11 cellular contexts compared by ENCODE assay signal in genomic region chr9:121860744-121861143, GRCh38.
DNase-seq lines count a peak whose midpoint lies in the region; ATAC-seq and TF ChIP-seq lines count a peak whose summit lies in the region.
"Had no signal": no experiment of that assay in that cellular context is flagged by ENCODE, and none has a peak within 500 bp of the region (broad histone marks: within the 10 kb centered on the region; RNA-seq: fewer than 3 reads in every experiment).

No MANE protein-coding gene starts in this region.

- peaks cover 3% of the 10 kb centered on the region for H3K36me3 Mint-ChIP-seq in T-cell

- POLR2A ChIA-PET in T-cell (lab: Charles Lee): no interaction called here

- TF ChIP-seq EP300 in Ishikawa (IDR thresholded peaks at IDR 0.05; ENCODE audit: borderline replicate concordance): no peak

- no peak overlapping the region for H3K27ac Mint-ChIP-seq in T-cell
- H3K27ac Mint-ChIP-seq: activated B cell treated with CpG ODN at 0.5 μM for 24 hours; activated T-helper 2 cell treated with anti-CD3 and anti-CD28 coated beads, Interferon-gamma antibody, Interleukin-2, Interleukin-4, amounts not matched to agents 10 μg/mL and 5 μg/mL and 100 μg/mL, durations not matched to agents 14 hours and 24 hours and 36 hours had no signal

- H3K4me3 Mint-ChIP-seq in T-cell: no peak overlapping the region
- H3K4me3 Mint-ChIP-seq: activated B cell treated with CpG ODN at 0.5 μM for 24 hours had no signal

- peak overlapping the region in 1 of 2 donors; percentile 42 for H3K27ac ChIP-seq in coronary artery
- no peak overlapping the region for H3K27ac ChIP-seq in aorta (ENCODE audit: low read depth in 1 of 2, low read length in 2 of 2)

- no peak for TF ChIP-seq RAD21 in Ishikawa (IDR thresholded peaks at IDR 0.05; ENCODE audit: low read depth)

- no peaks in the 10 kb centered on the region for H3K4me1 ChIP-seq in aorta (ENCODE audit: control insufficient read depth in 1 of 2, insufficient read depth in 2 of 2, low read length in 2 of 2)

- no peaks in the 10 kb centered on the region for H3K9me3 Mint-ChIP-seq in T-cell
- H3K9me3 Mint-ChIP-seq: activated B cell treated with CpG ODN at 0.5 μM for 24 hours; activated T-helper 2 cell treated with anti-CD3 and anti-CD28 coated beads, Interferon-gamma antibody, Interleukin-2, Interleukin-4, amounts not matched to agents 10 μg/mL and 5 μg/mL and 100 μg/mL, durations not matched to agents 14 hours and 24 hours and 36 hours had no signal

- H3K36me3 ChIP-seq in aorta (ENCODE audit: control insufficient read depth in 1 of 2, insufficient read depth in 2 of 2, low read length in 1 of 2): no peaks in the 10 kb centered on the region

- no peaks in the 10 kb centered on the region for H3K27me3 ChIP-seq in aorta (ENCODE audit: control insufficient read depth in 1 of 2, insufficient read depth in 2 of 2, low read length in 1 of 2)

- TF ChIP-seq CTCF in coronary artery (IDR thresholded peaks at IDR 0.05): no peak

- H3K9me3 ChIP-seq in aorta (ENCODE audit: control insufficient read depth, low read length): no peaks in the 10 kb centered on the region

- peak; percentile 73 for ATAC-seq in left lobe of liver
- peak; percentile 63 for ATAC-seq in aorta (ENCODE audit: low FRiP score)
- ATAC-seq in T-cell (replicated peaks in 1 of 4): no peak

- no peaks in the 10 kb centered on the region for H3K4me1 Mint-ChIP-seq in T-cell

- WGBS in aorta, 2 donors: 8 to 10% methylated on average over 2 of the region's 2 CpGs

- DNase-seq in coronary artery (ENCODE audit: low spot score) (peak; percentile 75), left lobe of liver (ENCODE audit: low spot score) (peak; percentile 63), aorta (peak; percentile 69 to 85), T-cell (no peak), Ammon's horn (ENCODE audit: low spot score) (no peak)
- no peak for DNase-seq in stimulated activated naive CD4-positive, alpha-beta T cell treated with Interleukin-2 at 50 U/mL for 16 hours (lab: John Stamatoyannopoulos, UW)
- DNase-seq: activated B cell treated with CpG ODN at 0.5 μM for 24 hours; DMS79 treated with DMSO at 0.1 percent for 48 hours; stimulated activated CD4-positive, alpha-beta T cell treated with anti-CD3 and anti-CD28 coated beads, Interleukin-2, amount 100 ng/mL, for 48 hours had no signal

- no peaks in the 10 kb centered on the region for H3K27me3 Mint-ChIP-seq in T-cell
- H3K27me3 Mint-ChIP-seq: activated B cell treated with CpG ODN at 0.5 μM for 24 hours had no signal

- no peak overlapping the region for H3K4me3 ChIP-seq in coronary artery
- no peak overlapping the region for H3K4me3 ChIP-seq in aorta (ENCODE audit: low read length in 2 of 2)

- intact Hi-C loops in aorta (cut with DNase I): loop anchor here in 1 of 2 donors (5.0 kb wide), 1 partner anchor 83 kb away; no protein-coding TSS in a partner anchor

- CTCF ChIA-PET in T-cell (lab: Charles Lee): no interaction called here

TF ChIP-seq in Ishikawa, 13 proteins besides CTCF, POLR2A, EP300 and RAD21:
- no peak for TF ChIP-seq MAX (IDR thresholded peaks at IDR 0.05)
- TF ChIP-seq TCF12 (IDR thresholded peaks at IDR 0.05; ENCODE audit: low read depth): 0 out of 2 replicates have a peak, but pooled peaks have one; percentile 6
- TF ChIP-seq EGR1 (IDR thresholded peaks at IDR 0.05): no peak
- TF ChIP-seq TEAD4 (IDR thresholded peaks at IDR 0.05): peak; percentile 56
- peak; percentile 75 for TF ChIP-seq NFIC (IDR thresholded peaks at IDR 0.05)

Comparison
In these comparisons a context has a peak if more than half of its experiments do, and no peak if none do; other contexts are left out.
1. DNase-seq: peak in coronary artery (single experiment), left lobe of liver (single experiment) and aorta (2 of 2); none in T-cell (0 of 34), stimulated activated naive CD4-positive, alpha-beta T cell treated with Interleukin-2 at 50 U/mL for 16 hours (single experiment) and Ammon's horn (single experiment).
2. ATAC-seq: peak in left lobe of liver (single experiment) and aorta (single experiment); none in T-cell (0 of 4).